ENCODE assay signal across 2 cellular contexts in the genomic region with DNA sequence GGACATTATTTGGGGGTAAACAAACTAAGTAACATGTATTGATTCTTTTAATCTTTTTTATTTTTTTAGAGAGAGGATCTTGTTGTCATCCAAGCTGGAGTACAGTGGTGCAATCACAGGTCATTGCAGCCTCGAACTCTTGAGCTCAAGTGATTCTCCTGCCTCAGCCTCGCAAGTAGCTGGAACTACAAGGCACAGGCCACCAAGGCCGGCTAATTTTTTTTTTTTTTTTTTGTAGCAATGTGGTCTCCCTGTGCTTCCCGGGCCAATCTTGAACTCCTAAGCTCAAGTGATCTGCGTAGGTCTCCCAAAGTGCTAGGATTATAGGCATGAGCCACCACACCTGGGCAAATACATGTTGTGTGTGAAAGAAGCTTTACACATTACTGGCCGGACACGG.
A peak's percentile ranks its signal among the peaks of the same experiment; 100 is the strongest.
TF ChIP-seq lines count a peak whose summit lies in the region.

No MANE protein-coding gene starts in this region.

TF ChIP-seq in HepG2, 621 proteins besides CTCF, POLR2A, EP300 and RAD21:
- TF ChIP-seq, protein P1, sequence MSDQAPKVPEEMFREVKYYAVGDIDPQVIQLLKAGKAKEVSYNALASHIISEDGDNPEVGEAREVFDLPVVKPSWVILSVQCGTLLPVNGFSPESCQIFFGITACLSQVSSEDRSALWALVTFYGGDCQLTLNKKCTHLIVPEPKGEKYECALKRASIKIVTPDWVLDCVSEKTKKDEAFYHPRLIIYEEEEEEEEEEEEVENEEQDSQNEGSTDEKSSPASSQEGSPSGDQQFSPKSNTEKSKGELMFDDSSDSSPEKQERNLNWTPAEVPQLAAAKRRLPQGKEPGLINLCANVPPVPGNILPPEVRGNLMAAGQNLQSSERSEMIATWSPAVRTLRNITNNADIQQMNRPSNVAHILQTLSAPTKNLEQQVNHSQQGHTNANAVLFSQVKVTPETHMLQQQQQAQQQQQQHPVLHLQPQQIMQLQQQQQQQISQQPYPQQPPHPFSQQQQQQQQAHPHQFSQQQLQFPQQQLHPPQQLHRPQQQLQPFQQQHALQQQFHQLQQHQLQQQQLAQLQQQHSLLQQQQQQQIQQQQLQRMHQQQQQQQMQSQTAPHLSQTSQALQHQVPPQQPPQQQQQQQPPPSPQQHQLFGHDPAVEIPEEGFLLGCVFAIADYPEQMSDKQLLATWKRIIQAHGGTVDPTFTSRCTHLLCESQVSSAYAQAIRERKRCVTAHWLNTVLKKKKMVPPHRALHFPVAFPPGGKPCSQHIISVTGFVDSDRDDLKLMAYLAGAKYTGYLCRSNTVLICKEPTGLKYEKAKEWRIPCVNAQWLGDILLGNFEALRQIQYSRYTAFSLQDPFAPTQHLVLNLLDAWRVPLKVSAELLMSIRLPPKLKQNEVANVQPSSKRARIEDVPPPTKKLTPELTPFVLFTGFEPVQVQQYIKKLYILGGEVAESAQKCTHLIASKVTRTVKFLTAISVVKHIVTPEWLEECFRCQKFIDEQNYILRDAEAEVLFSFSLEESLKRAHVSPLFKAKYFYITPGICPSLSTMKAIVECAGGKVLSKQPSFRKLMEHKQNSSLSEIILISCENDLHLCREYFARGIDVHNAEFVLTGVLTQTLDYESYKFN (CRISPR knock-in tag; conservative IDR thresholded peaks at IDR 0.05): no peak
- TF ChIP-seq CEBPG (CRISPR knock-in tag; IDR thresholded peaks at IDR 0.05): 0 out of 2 replicates have a peak, but pooled peaks have one; percentile 9
- TF ChIP-seq, protein P2, sequence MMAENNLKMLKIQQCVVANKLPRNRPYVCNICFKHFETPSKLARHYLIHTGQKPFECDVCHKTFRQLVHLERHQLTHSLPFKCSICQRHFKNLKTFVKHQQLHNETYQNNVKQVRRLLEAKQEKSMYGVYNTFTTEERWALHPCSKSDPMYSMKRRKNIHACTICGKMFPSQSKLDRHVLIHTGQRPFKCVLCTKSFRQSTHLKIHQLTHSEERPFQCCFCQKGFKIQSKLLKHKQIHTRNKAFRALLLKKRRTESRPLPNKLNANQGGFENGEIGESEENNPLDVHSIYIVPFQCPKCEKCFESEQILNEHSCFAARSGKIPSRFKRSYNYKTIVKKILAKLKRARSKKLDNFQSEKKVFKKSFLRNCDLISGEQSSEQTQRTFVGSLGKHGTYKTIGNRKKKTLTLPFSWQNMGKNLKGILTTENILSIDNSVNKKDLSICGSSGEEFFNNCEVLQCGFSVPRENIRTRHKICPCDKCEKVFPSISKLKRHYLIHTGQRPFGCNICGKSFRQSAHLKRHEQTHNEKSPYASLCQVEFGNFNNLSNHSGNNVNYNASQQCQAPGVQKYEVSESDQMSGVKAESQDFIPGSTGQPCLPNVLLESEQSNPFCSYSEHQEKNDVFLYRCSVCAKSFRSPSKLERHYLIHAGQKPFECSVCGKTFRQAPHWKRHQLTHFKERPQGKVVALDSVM (CRISPR knock-in tag; IDR thresholded peaks at IDR 0.05): peak; percentile 66; the same call in 1 of the 2 replicates
TF ChIP-seq in HepG2: peak in this region for 2.

TF ChIP-seq in K562, 482 proteins besides CTCF, POLR2A, EP300 and RAD21:
- no peak for TF ChIP-seq NCOA1 (IDR thresholded peaks at IDR 0.05; ENCODE audit: low read depth)
- no peak for TF ChIP-seq RHOXF2B (CRISPR knock-in tag; conservative IDR thresholded peaks at IDR 0.05)
- no peak for TF ChIP-seq FOS (IDR thresholded peaks at IDR 0.05; ENCODE audit: extremely low read depth, insufficient read length)
- no peak for TF ChIP-seq ZNF274 (IDR thresholded peaks at IDR 0.05; ENCODE audit: borderline replicate concordance, low read depth, low read length)
- no peak for TF ChIP-seq RFX1 (IDR thresholded peaks at IDR 0.05)
- no peak for TF ChIP-seq ZKSCAN1 (IDR thresholded peaks at IDR 0.05; ENCODE audit: low read depth, low read length)
- TF ChIP-seq ZNF444 (CRISPR knock-in tag; IDR thresholded peaks at IDR 0.05): no peak
- TF ChIP-seq, protein P3, sequence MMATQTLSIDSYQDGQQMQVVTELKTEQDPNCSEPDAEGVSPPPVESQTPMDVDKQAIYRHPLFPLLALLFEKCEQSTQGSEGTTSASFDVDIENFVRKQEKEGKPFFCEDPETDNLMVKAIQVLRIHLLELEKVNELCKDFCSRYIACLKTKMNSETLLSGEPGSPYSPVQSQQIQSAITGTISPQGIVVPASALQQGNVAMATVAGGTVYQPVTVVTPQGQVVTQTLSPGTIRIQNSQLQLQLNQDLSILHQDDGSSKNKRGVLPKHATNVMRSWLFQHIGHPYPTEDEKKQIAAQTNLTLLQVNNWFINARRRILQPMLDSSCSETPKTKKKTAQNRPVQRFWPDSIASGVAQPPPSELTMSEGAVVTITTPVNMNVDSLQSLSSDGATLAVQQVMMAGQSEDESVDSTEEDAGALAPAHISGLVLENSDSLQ (IDR thresholded peaks at IDR 0.05): no peak
- TF ChIP-seq GABPB2 (CRISPR knock-in tag; conservative IDR thresholded peaks at IDR 0.05): no peak
- no peak for TF ChIP-seq TCFL5 (CRISPR knock-in tag; conservative IDR thresholded peaks at IDR 0.05)
- no peak for TF ChIP-seq ETV6 (IDR thresholded peaks at IDR 0.05; ENCODE audit: borderline replicate concordance in 1 of 2, low read depth in 2 of 2, low read length in 1 of 2)
- no peak for TF ChIP-seq ETV6 (CRISPR knock-in tag; IDR thresholded peaks at IDR 0.05; ENCODE audit: borderline replicate concordance)
- TF ChIP-seq, protein P4, sequence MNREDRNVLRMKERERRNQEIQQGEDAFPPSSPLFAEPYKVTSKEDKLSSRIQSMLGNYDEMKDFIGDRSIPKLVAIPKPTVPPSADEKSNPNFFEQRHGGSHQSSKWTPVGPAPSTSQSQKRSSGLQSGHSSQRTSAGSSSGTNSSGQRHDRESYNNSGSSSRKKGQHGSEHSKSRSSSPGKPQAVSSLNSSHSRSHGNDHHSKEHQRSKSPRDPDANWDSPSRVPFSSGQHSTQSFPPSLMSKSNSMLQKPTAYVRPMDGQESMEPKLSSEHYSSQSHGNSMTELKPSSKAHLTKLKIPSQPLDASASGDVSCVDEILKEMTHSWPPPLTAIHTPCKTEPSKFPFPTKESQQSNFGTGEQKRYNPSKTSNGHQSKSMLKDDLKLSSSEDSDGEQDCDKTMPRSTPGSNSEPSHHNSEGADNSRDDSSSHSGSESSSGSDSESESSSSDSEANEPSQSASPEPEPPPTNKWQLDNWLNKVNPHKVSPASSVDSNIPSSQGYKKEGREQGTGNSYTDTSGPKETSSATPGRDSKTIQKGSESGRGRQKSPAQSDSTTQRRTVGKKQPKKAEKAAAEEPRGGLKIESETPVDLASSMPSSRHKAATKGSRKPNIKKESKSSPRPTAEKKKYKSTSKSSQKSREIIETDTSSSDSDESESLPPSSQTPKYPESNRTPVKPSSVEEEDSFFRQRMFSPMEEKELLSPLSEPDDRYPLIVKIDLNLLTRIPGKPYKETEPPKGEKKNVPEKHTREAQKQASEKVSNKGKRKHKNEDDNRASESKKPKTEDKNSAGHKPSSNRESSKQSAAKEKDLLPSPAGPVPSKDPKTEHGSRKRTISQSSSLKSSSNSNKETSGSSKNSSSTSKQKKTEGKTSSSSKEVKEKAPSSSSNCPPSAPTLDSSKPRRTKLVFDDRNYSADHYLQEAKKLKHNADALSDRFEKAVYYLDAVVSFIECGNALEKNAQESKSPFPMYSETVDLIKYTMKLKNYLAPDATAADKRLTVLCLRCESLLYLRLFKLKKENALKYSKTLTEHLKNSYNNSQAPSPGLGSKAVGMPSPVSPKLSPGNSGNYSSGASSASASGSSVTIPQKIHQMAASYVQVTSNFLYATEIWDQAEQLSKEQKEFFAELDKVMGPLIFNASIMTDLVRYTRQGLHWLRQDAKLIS (CRISPR knock-in tag; IDR thresholded peaks at IDR 0.05): no peak
- TF ChIP-seq, protein P5, sequence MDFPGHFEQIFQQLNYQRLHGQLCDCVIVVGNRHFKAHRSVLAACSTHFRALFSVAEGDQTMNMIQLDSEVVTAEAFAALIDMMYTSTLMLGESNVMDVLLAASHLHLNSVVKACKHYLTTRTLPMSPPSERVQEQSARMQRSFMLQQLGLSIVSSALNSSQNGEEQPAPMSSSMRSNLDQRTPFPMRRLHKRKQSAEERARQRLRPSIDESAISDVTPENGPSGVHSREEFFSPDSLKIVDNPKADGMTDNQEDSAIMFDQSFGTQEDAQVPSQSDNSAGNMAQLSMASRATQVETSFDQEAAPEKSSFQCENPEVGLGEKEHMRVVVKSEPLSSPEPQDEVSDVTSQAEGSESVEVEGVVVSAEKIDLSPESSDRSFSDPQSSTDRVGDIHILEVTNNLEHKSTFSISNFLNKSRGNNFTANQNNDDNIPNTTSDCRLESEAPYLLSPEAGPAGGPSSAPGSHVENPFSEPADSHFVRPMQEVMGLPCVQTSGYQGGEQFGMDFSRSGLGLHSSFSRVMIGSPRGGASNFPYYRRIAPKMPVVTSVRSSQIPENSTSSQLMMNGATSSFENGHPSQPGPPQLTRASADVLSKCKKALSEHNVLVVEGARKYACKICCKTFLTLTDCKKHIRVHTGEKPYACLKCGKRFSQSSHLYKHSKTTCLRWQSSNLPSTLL (IDR thresholded peaks at IDR 0.05): no peak
- no peak for TF ChIP-seq ZNF717 (CRISPR knock-in tag; IDR thresholded peaks at IDR 0.05)
- TF ChIP-seq SP2 (IDR thresholded peaks at IDR 0.05; ENCODE audit: extremely low read depth, low read depth, low read length, poor library complexity, severe bottlenecking): no peak
